In the genomic region with DNA sequence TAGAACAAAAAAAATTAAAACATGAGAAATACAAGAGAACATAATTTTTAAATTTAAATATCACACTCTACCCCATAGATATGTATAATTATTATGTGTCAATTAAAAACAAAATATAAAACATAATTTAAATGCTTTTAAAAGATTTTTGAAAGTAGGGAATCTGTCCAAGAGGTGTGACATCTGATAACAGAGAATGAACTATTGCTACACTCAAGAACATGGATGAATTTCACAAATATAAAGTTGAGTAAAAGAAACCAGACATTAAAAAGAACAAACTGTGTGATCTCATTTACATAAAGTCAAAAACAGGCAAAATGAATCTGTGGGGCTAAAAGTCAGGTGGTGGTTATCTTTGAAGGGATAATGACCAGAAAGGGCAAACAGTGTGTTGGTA, we compare ENCODE assay signal across 23 cellular contexts.
"Had no signal": no experiment of that assay in that cellular context is flagged by ENCODE, and none has a peak within 500 bp of the region (broad histone marks: within the 10 kb centered on the region; RNA-seq: fewer than 3 reads in every experiment).

No MANE protein-coding gene starts in this region.

- H3K9me3 Mint-ChIP-seq: activated CD4-positive, alpha-beta T cell treated with anti-CD3 and anti-CD28 coated beads, Interleukin-2, amount 10 ng/mL, durations not matched to agents 7 days and 5 days; activated naive CD4-positive, alpha-beta T cell treated with anti-CD3 and anti-CD28 coated beads, Interleukin-2, amount 50 U/mL, for 24 hours; activated T-cell treated with anti-CD3 and anti-CD28 coated beads, Interleukin-2, amount 50 U/mL, for 24 hours; activated T-helper 2 cell treated with anti-CD3 and anti-CD28 coated beads, Interferon-gamma antibody, Interleukin-2, Interleukin-4, amounts not matched to agents 10 μg/mL and 5 μg/mL and 100 μg/mL, durations not matched to agents 14 hours and 24 hours and 36 hours; central memory CD8-positive, alpha-beta T cell had no signal

- H3K27me3 Mint-ChIP-seq: activated naive CD4-positive, alpha-beta T cell treated with anti-CD3 and anti-CD28 coated beads, Interleukin-2, amount 50 U/mL, for 24 hours; activated naive CD8-positive, alpha-beta T cell treated with anti-CD3 and anti-CD28 coated beads, Interleukin-2, amount 10 ng/mL, durations not matched to agents 7 days and 5 days; central memory CD8-positive, alpha-beta T cell had no signal

- H3K36me3 Mint-ChIP-seq: activated naive CD4-positive, alpha-beta T cell treated with anti-CD3 and anti-CD28 coated beads, Interleukin-2, amount 50 U/mL, for 24 hours; activated naive CD8-positive, alpha-beta T cell treated with anti-CD3 and anti-CD28 coated beads, Interleukin-2, amount 10 ng/mL, durations not matched to agents 7 days and 5 days had no signal

- DNase-seq: activated CD4-positive, alpha-beta T cell treated with anti-CD3 and anti-CD28 coated beads for 36 hours; activated CD4-positive, alpha-beta T cell treated with anti-CD3 and anti-CD28 coated beads, Interleukin-2, amount 10 ng/mL, durations not matched to agents 7 days and 5 days; activated CD4-positive, alpha-beta T cell treated with anti-CD3 and anti-CD28 coated beads, Interleukin-2, amount 50 U/mL, for 48 hours; activated CD8-positive, alpha-beta T cell treated with anti-CD3 and anti-CD28 coated beads, Interleukin-2, amount 10 ng/mL, durations not matched to agents 7 days and 5 days; activated gamma-delta T cell; activated naive CD4-positive, alpha-beta T cell treated with Interleukin-2 at 50 U/mL for 16 hours; activated naive CD8-positive, alpha-beta T cell treated with anti-CD3 and anti-CD28 coated beads, Interleukin-2, amount 10 ng/mL, durations not matched to agents 7 days and 5 days; activated T-cell treated with anti-CD3 and anti-CD28 coated beads, Interleukin-2, amount 50 U/mL, for 24 hours; amygdala; NCI-H1105; NCI-H1417 treated with DMSO at 0.1 percent for 48 hours; NCI-H187 treated with DMSO at 0.1 percent for 48 hours; NCI-H2081 treated with DMSO at 0.1 percent for 48 hours; NCI-H345; NCI-H524 treated with DMSO at 0.1 percent for 48 hours; Right ventricle myocardium superior; SW 1271; T-helper 1 cell; T-helper 2 cell; T-helper 9 cell had no signal

- H3K4me1 Mint-ChIP-seq: activated CD4-positive, alpha-beta T cell treated with anti-CD3 and anti-CD28 coated beads for 36 hours; activated CD4-positive, alpha-beta T cell treated with anti-CD3 and anti-CD28 coated beads, Interleukin-2, amount 10 ng/mL, durations not matched to agents 7 days and 5 days; activated naive CD4-positive, alpha-beta T cell treated with anti-CD3 and anti-CD28 coated beads, Interleukin-2, amount 50 U/mL, for 24 hours; activated naive CD8-positive, alpha-beta T cell treated with anti-CD3 and anti-CD28 coated beads, Interleukin-2, amount 10 ng/mL, durations not matched to agents 7 days and 5 days; central memory CD8-positive, alpha-beta T cell had no signal

- H3K4me3 Mint-ChIP-seq: activated CD4-positive, alpha-beta T cell treated with anti-CD3 and anti-CD28 coated beads for 36 hours; activated CD4-positive, alpha-beta T cell treated with anti-CD3 and anti-CD28 coated beads, Interleukin-2, amount 10 ng/mL, durations not matched to agents 7 days and 5 days; activated CD8-positive, alpha-beta T cell treated with anti-CD3 and anti-CD28 coated beads, Interleukin-2, amount 10 ng/mL, durations not matched to agents 7 days and 5 days; activated naive CD4-positive, alpha-beta T cell treated with anti-CD3 and anti-CD28 coated beads, Interleukin-2, amount 50 U/mL, for 24 hours; activated naive CD8-positive, alpha-beta T cell treated with anti-CD3 and anti-CD28 coated beads, Interleukin-2, amount 10 ng/mL, durations not matched to agents 7 days and 5 days; activated T-cell treated with anti-CD3 and anti-CD28 coated beads, Interleukin-2, amount 50 U/mL, for 24 hours; central memory CD8-positive, alpha-beta T cell had no signal

- H3K27ac Mint-ChIP-seq: activated CD4-positive, alpha-beta T cell treated with anti-CD3 and anti-CD28 coated beads for 36 hours; activated CD4-positive, alpha-beta T cell treated with anti-CD3 and anti-CD28 coated beads, Interleukin-2, amount 10 ng/mL, durations not matched to agents 7 days and 5 days; activated CD8-positive, alpha-beta T cell treated with anti-CD3 and anti-CD28 coated beads, Interleukin-2, amount 10 ng/mL, durations not matched to agents 7 days and 5 days; activated naive CD4-positive, alpha-beta T cell treated with anti-CD3 and anti-CD28 coated beads, Interleukin-2, amount 50 U/mL, for 24 hours; activated naive CD8-positive, alpha-beta T cell treated with anti-CD3 and anti-CD28 coated beads, Interleukin-2, amount 10 ng/mL, durations not matched to agents 7 days and 5 days; activated T-cell treated with anti-CD3 and anti-CD28 coated beads, Interleukin-2, amount 50 U/mL, for 24 hours; activated T-helper 2 cell treated with anti-CD3 and anti-CD28 coated beads, Interferon-gamma antibody, Interleukin-2, Interleukin-4, amounts not matched to agents 10 μg/mL and 5 μg/mL and 100 μg/mL, durations not matched to agents 14 hours and 24 hours and 36 hours had no signal
